ENCODE assay signal across 22 cellular contexts in genomic region chr6:120874422-120874821, GRCh38.
A peak's percentile ranks its signal among the peaks of the same experiment; 100 is the strongest.
DNase-seq lines count a peak whose midpoint lies in the region; ATAC-seq, FAIRE-seq and TF ChIP-seq lines count a peak whose summit lies in the region.
"Had no signal": no experiment of that assay in that cellular context is flagged by ENCODE, and none has a peak within 500 bp of the region (broad histone marks: within the 10 kb centered on the region; RNA-seq: fewer than 3 reads in every experiment).

No MANE protein-coding gene starts in this region.

- H3K4ac ChIP-seq in neuronal stem cell (ENCODE audit: low read length) = no peak overlapping the region

- H3K27ac Mint-ChIP-seq in CD14-positive monocyte = no peak overlapping the region
- H3K27ac Mint-ChIP-seq in activated CD4-positive, alpha-beta T cell treated with anti-CD3 and anti-CD28 coated beads, Interleukin-2, amount 10 ng/mL, durations not matched to agents 24 days and 14 days = no peak overlapping the region
- H3K27ac Mint-ChIP-seq: CD4-positive, alpha-beta memory T cell; GM23338; HFFc6 had no signal

- H2BK15ac ChIP-seq in neuronal stem cell (ENCODE audit: low read length) = no peak overlapping the region

- no peak overlapping the region for H2AFZ ChIP-seq in neuronal stem cell (ENCODE audit: low read length)
- H2AFZ ChIP-seq: GM23338 had no signal

- H4K91ac ChIP-seq in neuronal stem cell (ENCODE audit: low read depth, low read length, poor library complexity) = no peak overlapping the region

- H2BK12ac ChIP-seq in neuronal stem cell (ENCODE audit: low read length) = no peak overlapping the region

- no peak overlapping the region for H2BK5ac ChIP-seq in neuronal stem cell (ENCODE audit: low read length)

- H3K27ac ChIP-seq in kidney (ENCODE audit: low read depth in 2 of 2, low read length in 2 of 2) (no peak overlapping the region), neuronal stem cell (replicated peaks; ENCODE audit: low read length) (no peak overlapping the region), upper lobe of right lung (no peak overlapping the region)
- H3K27ac ChIP-seq: 22Rv1, A549, C4-2B, HL-60 had no signal

- no peak for FAIRE-seq in kidney (lab: Jason Lieb, UNC)
- FAIRE-seq: A549, GM12892, GM18507 had no signal

- H3K27me3 Mint-ChIP-seq in CD14-positive monocyte (ENCODE audit: low read depth in 3 of 3) = no peaks in the 10 kb centered on the region
- no peaks in the 10 kb centered on the region for H3K27me3 Mint-ChIP-seq in activated CD4-positive, alpha-beta T cell treated with anti-CD3 and anti-CD28 coated beads, Interleukin-2, amount 10 ng/mL, durations not matched to agents 24 days and 14 days
- H3K27me3 Mint-ChIP-seq: CD4-positive, alpha-beta memory T cell had no signal

- no peaks in the 10 kb centered on the region for H3K4me1 ChIP-seq in kidney (ENCODE audit: control insufficient read depth in 1 of 2, insufficient read depth in 1 of 2, low read depth in 1 of 2, low read length in 2 of 2)
- H3K4me1 ChIP-seq in neuronal stem cell (ENCODE audit: control insufficient read depth in 2 of 2, insufficient read depth in 1 of 2, low read depth in 1 of 2, low read length in 2 of 2) = no peaks in the 10 kb centered on the region
- H3K4me1 ChIP-seq in upper lobe of right lung = no peaks in the 10 kb centered on the region
- H3K4me1 ChIP-seq: A549 had no signal

- H3K4me3 ChIP-seq in kidney (ENCODE audit: low read length in 2 of 2) (no peak overlapping the region), neuronal stem cell (ENCODE audit: low read length in 2 of 2) (no peak overlapping the region), upper lobe of right lung (no peak overlapping the region)
- H3K4me3 ChIP-seq: A549, GM23338 had no signal

- WGBS in neuronal stem cell (ENCODE audit: extremely low coverage in 2 of 2, insufficient read length in 2 of 2, insufficient replicate concordance in 1 of 2), 2 donors = no CpG with 5 or more reads among the region's 6 CpGs

- no peak overlapping the region for H4K8ac ChIP-seq in neuronal stem cell (ENCODE audit: low read depth, low read length)

- no peak overlapping the region for H2AK5ac ChIP-seq in neuronal stem cell (ENCODE audit: low read depth, low read length)

- peak overlapping the region; percentile 3 for H3K18ac ChIP-seq in neuronal stem cell (ENCODE audit: low read length)

- no peak overlapping the region for H3K4me3 Mint-ChIP-seq in CD14-positive monocyte
- no peak overlapping the region for H3K4me3 Mint-ChIP-seq in activated CD4-positive, alpha-beta T cell treated with anti-CD3 and anti-CD28 coated beads, Interleukin-2, amount 10 ng/mL, durations not matched to agents 24 days and 14 days
- H3K4me3 Mint-ChIP-seq: CD4-positive, alpha-beta memory T cell; GM23338; HFFc6 had no signal

- H3K27me3 ChIP-seq in neuronal stem cell (ENCODE audit: control insufficient read depth in 3 of 3, insufficient read depth in 3 of 3, low read depth in 1 of 3, low read length in 3 of 3) (no peaks in the 10 kb centered on the region), upper lobe of right lung (no peaks in the 10 kb centered on the region)

- no peaks in the 10 kb centered on the region for H3K36me3 Mint-ChIP-seq in CD14-positive monocyte
- H3K36me3 Mint-ChIP-seq in activated CD4-positive, alpha-beta T cell treated with anti-CD3 and anti-CD28 coated beads, Interleukin-2, amount 10 ng/mL, durations not matched to agents 24 days and 14 days (ENCODE audit: low read depth) = no peaks in the 10 kb centered on the region
- H3K36me3 Mint-ChIP-seq: CD4-positive, alpha-beta memory T cell had no signal

- no peak overlapping the region for H2BK120ac ChIP-seq in neuronal stem cell (ENCODE audit: low read depth, low read length)

- H3K9ac ChIP-seq in kidney (ENCODE audit: low read length in 2 of 2) (no peak overlapping the region), neuronal stem cell (ENCODE audit: low read depth, low read length, poor library complexity) (no peak overlapping the region)

- DNase-seq in CD14-positive monocyte (ENCODE audit: low spot score) (peak; percentile 41), kidney (peak; percentile 49), neuronal stem cell (ENCODE audit: low spot score) (no peak), upper lobe of right lung (no peak)
- no peak for DNase-seq in stimulated activated naive CD4-positive, alpha-beta T cell treated with Interleukin-2 at 50 U/mL for 16 hours (lab: John Stamatoyannopoulos, UW)
- DNase-seq in activated CD4-positive, alpha-beta T cell treated with anti-CD3 and anti-CD28 coated beads, Interleukin-2, amount 10 ng/mL, durations not matched to agents 24 days and 14 days = no peak
- DNase-seq: AML-193; CD4-positive, alpha-beta memory T cell; DMS153; DMS79; GDM1; H7; HFFc6 had no signal

- H3K4me2 ChIP-seq in neuronal stem cell (ENCODE audit: insufficient read depth, low read length, poor library complexity, severe bottlenecking) = no peak overlapping the region
- H3K4me2 ChIP-seq: A549, GM23338 had no signal

- no peaks in the 10 kb centered on the region for H3K4me1 Mint-ChIP-seq in CD14-positive monocyte
- H3K4me1 Mint-ChIP-seq in activated CD4-positive, alpha-beta T cell treated with anti-CD3 and anti-CD28 coated beads, Interleukin-2, amount 10 ng/mL, durations not matched to agents 24 days and 14 days = no peaks in the 10 kb centered on the region
- H3K4me1 Mint-ChIP-seq: CD4-positive, alpha-beta memory T cell; GM23338 had no signal

- peaks cover 15 to 31% (median 22%) of the 10 kb centered on the region in 7 donors for H3K9me3 Mint-ChIP-seq in CD14-positive monocyte
- H3K9me3 Mint-ChIP-seq in activated CD4-positive, alpha-beta T cell treated with anti-CD3 and anti-CD28 coated beads, Interleukin-2, amount 10 ng/mL, durations not matched to agents 24 days and 14 days = no peaks in the 10 kb centered on the region
- H3K9me3 Mint-ChIP-seq: GM23338 had no signal

- H3K23ac ChIP-seq in neuronal stem cell (ENCODE audit: low read depth, low read length, poor library complexity) = no peak overlapping the region

- ATAC-seq in upper lobe of right lung = peak; percentile 17
- ATAC-seq in HG02938 (IDR thresholded peaks at IDR 0.05; ENCODE audit: unreplicated experiment) = no peak
- ATAC-seq: A549, GM23338, HCT116 had no signal

- no peak overlapping the region for H3K14ac ChIP-seq in neuronal stem cell (ENCODE audit: low read length)

- intact Hi-C loops in CD14-positive monocyte (cut with micrococcal nuclease) = no loop called here
- intact Hi-C loops in kidney (cut with DNase I) = no loop called here
- intact Hi-C loops in upper lobe of right lung (cut with DNase I) = no loop called here
- intact Hi-C loops in activated CD4-positive, alpha-beta T cell treated with anti-CD3 and anti-CD28 coated beads, Interleukin-2, amount 10 ng/mL, durations not matched to agents 24 days and 14 days (cut with micrococcal nuclease) = no loop called here

- no peaks in the 10 kb centered on the region for H3K9me3 ChIP-seq in kidney (ENCODE audit: control insufficient read depth in 1 of 2, low read length in 2 of 2)
- no peaks in the 10 kb centered on the region for H3K9me3 ChIP-seq in neuronal stem cell (replicated peaks in 1 of 2; ENCODE audit: control insufficient read depth in 2 of 2, insufficient read depth in 1 of 2, low read depth in 1 of 2, low read length in 2 of 2)
- H3K9me3 ChIP-seq in upper lobe of right lung = no peaks in the 10 kb centered on the region
- H3K9me3 ChIP-seq: A549 had no signal

- H3K36me3 ChIP-seq in kidney (ENCODE audit: control insufficient read depth in 1 of 2, insufficient read depth in 2 of 2, low read length in 2 of 2) (no peaks in the 10 kb centered on the region), neuronal stem cell (replicated peaks in 1 of 2; ENCODE audit: control insufficient read depth in 2 of 2, insufficient read depth in 2 of 2, low read length in 2 of 2) (no peaks in the 10 kb centered on the region), upper lobe of right lung (no peaks in the 10 kb centered on the region)

- no peak for TF ChIP-seq CTCF in CD14-positive monocyte (IDR thresholded peaks at IDR 0.05)
- TF ChIP-seq CTCF in kidney (IDR thresholded peaks at IDR 0.05; ENCODE audit: borderline replicate concordance, extremely low read depth, insufficient read depth) = no peak
- TF ChIP-seq CTCF in upper lobe of right lung (IDR thresholded peaks at IDR 0.05) = no peak

- no peaks in the 10 kb centered on the region for H3K79me1 ChIP-seq in neuronal stem cell (ENCODE audit: low read depth, low read length)

Comparison
In these comparisons a context has a peak if more than half of its experiments do, and no peak if none do; other contexts are left out.
1. DNase-seq: peak in CD14-positive monocyte (single experiment) and kidney (single experiment); none in neuronal stem cell (single experiment), upper lobe of right lung (single experiment), stimulated activated naive CD4-positive, alpha-beta T cell treated with Interleukin-2 at 50 U/mL for 16 hours (single experiment) and activated CD4-positive, alpha-beta T cell treated with anti-CD3 and anti-CD28 coated beads, Interleukin-2, amount 10 ng/mL, durations not matched to agents 24 days and 14 days (single experiment).